8 cellular contexts compared by ENCODE assay signal in the genomic region with DNA sequence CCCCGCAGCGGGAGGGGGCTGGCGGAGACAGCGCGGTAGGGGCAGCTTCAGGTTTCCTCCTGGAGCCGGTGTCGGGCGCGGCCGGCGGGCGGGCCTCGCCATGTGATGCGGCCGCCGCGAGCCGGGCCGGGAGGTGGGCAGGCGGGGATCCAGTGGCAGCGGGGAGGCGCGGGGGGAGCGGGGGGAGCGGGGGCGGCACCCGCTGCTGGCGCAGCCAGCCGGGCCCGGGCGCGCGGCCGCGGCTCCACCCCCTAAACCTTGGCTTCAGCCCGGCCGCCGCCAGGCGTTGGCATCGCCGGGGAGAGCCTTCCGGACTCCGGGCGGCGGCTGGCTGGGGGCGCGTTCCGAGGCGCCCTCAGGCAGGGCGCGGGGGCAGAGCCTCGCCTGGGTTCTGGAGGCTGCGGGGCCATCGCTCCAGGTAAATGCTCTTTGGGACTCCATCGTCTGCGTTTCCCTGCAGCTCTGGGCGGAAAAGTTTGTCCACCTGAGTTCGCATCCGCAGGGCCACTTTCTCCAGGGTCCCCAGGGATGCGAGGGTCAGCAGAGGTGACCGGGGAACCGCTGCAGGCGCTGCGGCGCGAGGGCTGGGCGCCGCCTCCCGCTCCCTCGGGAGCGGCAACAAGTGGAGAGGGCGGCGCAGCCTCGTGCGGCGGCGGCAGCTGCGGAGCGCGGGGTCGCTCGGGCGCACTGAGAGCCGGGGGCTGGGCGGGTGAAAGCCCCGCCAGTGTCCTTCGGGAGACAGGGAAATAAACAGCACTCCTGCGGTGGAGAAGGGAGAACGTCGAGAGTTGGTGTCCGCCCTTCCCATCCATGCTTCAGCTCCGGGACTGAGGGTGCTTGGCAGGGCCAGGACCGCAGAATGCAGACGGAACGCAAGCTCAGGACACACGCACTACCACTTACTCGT. TPM values are rescaled to one million over a fixed set of nuclear protein-coding genes. Genes with fewer than 3 reads are reported as not detected.
DNase-seq lines count a peak whose midpoint lies in the region; ATAC-seq and TF ChIP-seq lines count a peak whose summit lies in the region.

Gene ARHGEF28 (plus strand): TSS at position 292 of the 907 bp plus-strand sequence. CDS start 58,656 bp downstream, outside the sequence.

- H3K4me3 ChIP-seq in right lobe of liver, result peak within 1 kb of the TSS; percentile 79 to 85 (median 83)

- H3K27me3 Mint-ChIP-seq in T-helper 2 cell treated with Interferon-gamma antibody and Interleukin-4, amounts not matched to agents 5 μg/mL and 100 μg/mL, for 36 hours (ENCODE audit: low read depth), result peaks cover 67% of the 10 kb centered on the region

- no peak for TF ChIP-seq EP300 in Ishikawa (IDR thresholded peaks at IDR 0.05; ENCODE audit: borderline replicate concordance)

- peak; percentile 30 for TF ChIP-seq POLR2A in right lobe of liver (IDR thresholded peaks at IDR 0.05)

- H3K36me3 ChIP-seq in right lobe of liver, result no peaks in the 10 kb centered on the region

- H3K9me3 ChIP-seq in right lobe of liver, result no peaks in the 10 kb centered on the region

- WGBS in right lobe of liver (ENCODE audit: insufficient coverage, low coverage, low lambda C conversion rate, missing lambda C conversion rate), result 3% methylated on average over 23 of the region's 97 CpGs

- no peaks in the 10 kb centered on the region for H3K27me3 ChIP-seq in right lobe of liver

- intact Hi-C loops in right lobe of liver (cut with DNase I), result no loop called here

- peak within 1 kb of the TSS; percentile 31 to 81 (median 34) for H3K27ac ChIP-seq in right lobe of liver

- no peaks in the 10 kb centered on the region for H3K36me3 Mint-ChIP-seq in T-helper 2 cell treated with Interferon-gamma antibody and Interleukin-4, amounts not matched to agents 5 μg/mL and 100 μg/mL, for 36 hours (ENCODE audit: low read depth)

- no peaks in the 10 kb centered on the region for H3K4me1 Mint-ChIP-seq in T-helper 2 cell treated with Interferon-gamma antibody and Interleukin-4, amounts not matched to agents 5 μg/mL and 100 μg/mL, for 36 hours (ENCODE audit: low read depth)

- ATAC-seq in GM18511 (IDR thresholded peaks at IDR 0.05; ENCODE audit: unreplicated experiment), result peak; percentile 77
- peak; percentile 79 to 93 (median 88) for ATAC-seq in right lobe of liver
- ATAC-seq in HG03460 (IDR thresholded peaks at IDR 0.05; ENCODE audit: unreplicated experiment), result no peak

- peaks cover 0 to 43% (median 6%) of the 10 kb centered on the region in 4 donors for H3K4me1 ChIP-seq in right lobe of liver

- peak in 1 of 4 donors; percentile 6 for TF ChIP-seq CTCF in right lobe of liver (IDR thresholded peaks at IDR 0.05)

- no peaks in the 10 kb centered on the region for H3K9me3 Mint-ChIP-seq in T-helper 2 cell treated with Interferon-gamma antibody and Interleukin-4, amounts not matched to agents 5 μg/mL and 100 μg/mL, for 36 hours

- DNase-seq in AG08395 (ENCODE audit: low spot score) (peak; percentile 76), ecto neural progenitor cell (ENCODE audit: low spot score) (peak; percentile 75), right lobe of liver (peak; percentile 85 to 88 (median 87))
- peak; percentile 7 for DNase-seq in T-helper 2 cell treated with Interferon-gamma antibody and Interleukin-4, amounts not matched to agents 5 μg/mL and 100 μg/mL, for 36 hours (ENCODE audit: low spot score)
- peak; percentile 2 to 10 for DNase-seq in stimulated activated CD8-positive, alpha-beta memory T cell treated with anti-CD3 and anti-CD28 coated beads, Interleukin-15, amount 100 ng/mL, for 48 hours (ENCODE audit: low read depth in 2 of 2)

- H3K27ac Mint-ChIP-seq in T-helper 2 cell treated with Interferon-gamma antibody and Interleukin-4, amounts not matched to agents 5 μg/mL and 100 μg/mL, for 36 hours, result no peak within 1 kb of the TSS

- peak within 1 kb of the TSS; percentile 54 for H3K4me3 Mint-ChIP-seq in T-helper 2 cell treated with Interferon-gamma antibody and Interleukin-4, amounts not matched to agents 5 μg/mL and 100 μg/mL, for 36 hours

- no peak; the same call in 1 of the 2 replicates for TF ChIP-seq RAD21 in Ishikawa (IDR thresholded peaks at IDR 0.05; ENCODE audit: low read depth)

TF ChIP-seq in Ishikawa, 13 proteins besides CTCF, POLR2A, EP300 and RAD21:
- no peak for TF ChIP-seq TEAD4 (IDR thresholded peaks at IDR 0.05)
- no peak for TF ChIP-seq CREB1 (IDR thresholded peaks at IDR 0.05; ENCODE audit: low read depth)
- TF ChIP-seq, protein P1, sequence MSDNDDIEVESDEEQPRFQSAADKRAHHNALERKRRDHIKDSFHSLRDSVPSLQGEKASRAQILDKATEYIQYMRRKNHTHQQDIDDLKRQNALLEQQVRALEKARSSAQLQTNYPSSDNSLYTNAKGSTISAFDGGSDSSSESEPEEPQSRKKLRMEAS (IDR thresholded peaks at IDR 0.05), result peak; percentile 10
- no peak for TF ChIP-seq YY1 (IDR thresholded peaks at IDR 0.05; ENCODE audit: low read depth)
- 0 out of 2 replicates have a peak, but pooled peaks have one; percentile 10 for TF ChIP-seq ZBTB7A (IDR thresholded peaks at IDR 0.05; ENCODE audit: low read depth)
- TF ChIP-seq EGR1 (IDR thresholded peaks at IDR 0.05), result no peak; the same call in 1 of the 2 replicates
- TF ChIP-seq NFIC (IDR thresholded peaks at IDR 0.05), result no peak
- TF ChIP-seq FOXM1 (IDR thresholded peaks at IDR 0.05; ENCODE audit: borderline replicate concordance, low read depth), result no peak
- TF ChIP-seq CEBPB (IDR thresholded peaks at IDR 0.05), result no peak
- TF ChIP-seq TCF12 (IDR thresholded peaks at IDR 0.05; ENCODE audit: low read depth), result 0 out of 2 replicates have a peak, but pooled peaks have one; percentile 10
- no peak for TF ChIP-seq TAF1 (IDR thresholded peaks at IDR 0.05; ENCODE audit: low read depth)
- TF ChIP-seq USF1 (IDR thresholded peaks at IDR 0.05), result peak; percentile 66; the same call in 1 of the 2 replicates
- TF ChIP-seq REST (IDR thresholded peaks at IDR 0.05; ENCODE audit: low read depth), result no peak

RNA-seq across cellular contexts. Expression of gene ARHGEF28, which starts in this region (rescaled TPM):
- total RNA-seq in right lobe of liver, result 10 to 100 TPM in 2 of 6 experiments, 1 to 10 TPM in 4; 3.0 to 14.9 (median 6.4) TPM

Comparison
In these comparisons a context has a peak if more than half of its experiments do, and no peak if none do; other contexts are left out.
1. DNase-seq: peak in every context shown above with its lines; median percentile 87 in right lobe of liver; 76 in AG08395; 75 in ecto neural progenitor cell; 7 in T-helper 2 cell treated with Interferon-gamma antibody and Interleukin-4, amounts not matched to agents 5 μg/mL and 100 μg/mL, for 36 hours; 6 in stimulated activated CD8-positive, alpha-beta memory T cell treated with anti-CD3 and anti-CD28 coated beads, Interleukin-15, amount 100 ng/mL, for 48 hours.